In genomic region chr22:17648564-17648963, GRCh38 we compare ENCODE assay signal across 23 cellular contexts.
"Had no signal": no experiment of that assay in that cellular context is flagged by ENCODE, and none has a peak within 500 bp of the region (broad histone marks: within the 10 kb centered on the region; RNA-seq: fewer than 3 reads in every experiment).

No MANE protein-coding gene starts in this region.

- H3K9me3 ChIP-seq: pancreas, psoas muscle, right atrium auricular region, spleen, upper lobe of left lung had no signal

- H3K27me3 ChIP-seq: pancreas, right atrium auricular region, spleen, upper lobe of left lung had no signal

- ATAC-seq: left colon, pancreas had no signal

- DNase-seq: activated B cell treated with CpG ODN at 0.5 μM for 24 hours; activated CD4-positive, alpha-beta memory T cell treated with anti-CD3 and anti-CD28 coated beads for 36 hours; activated CD4-positive, alpha-beta T cell treated with anti-CD3 and anti-CD28 coated beads for 4 hours; activated naive CD4-positive, alpha-beta T cell treated with Interleukin-2 at 50 U/mL for 16 hours; activated naive CD8-positive, alpha-beta T cell treated with anti-CD3 and anti-CD28 coated beads for 36 hours; activated T-cell treated with anti-CD3 and anti-CD28 coated beads, Interleukin-2, amount 50 U/mL, for 48 hours; amniotic stem cell; cerebellar nuclear complex; cortex of kidney; erythroblast; foreskin fibroblast; left colon; pancreas; psoas muscle; spleen; stimulated activated CD4-positive, alpha-beta T cell treated with anti-CD3 and anti-CD28 coated beads, Interleukin-4, amount 100 ng/mL, for 1 hour; stimulated activated naive CD4-positive, alpha-beta T cell treated with Interleukin-2 at 50 U/mL for 16 hours; T1000 had no signal

- H3K36me3 ChIP-seq: pancreas, right atrium auricular region had no signal

- H3K4me3 ChIP-seq: pancreas, psoas muscle, right atrium auricular region, spleen, upper lobe of left lung had no signal

- FAIRE-seq: bronchial epithelial cell, endometrium, keratinocyte, pancreas had no signal

- H3K4me1 ChIP-seq: right atrium auricular region had no signal

- H3K27ac ChIP-seq: pancreas, psoas muscle, right atrium auricular region, upper lobe of left lung had no signal
